In the genomic region with DNA sequence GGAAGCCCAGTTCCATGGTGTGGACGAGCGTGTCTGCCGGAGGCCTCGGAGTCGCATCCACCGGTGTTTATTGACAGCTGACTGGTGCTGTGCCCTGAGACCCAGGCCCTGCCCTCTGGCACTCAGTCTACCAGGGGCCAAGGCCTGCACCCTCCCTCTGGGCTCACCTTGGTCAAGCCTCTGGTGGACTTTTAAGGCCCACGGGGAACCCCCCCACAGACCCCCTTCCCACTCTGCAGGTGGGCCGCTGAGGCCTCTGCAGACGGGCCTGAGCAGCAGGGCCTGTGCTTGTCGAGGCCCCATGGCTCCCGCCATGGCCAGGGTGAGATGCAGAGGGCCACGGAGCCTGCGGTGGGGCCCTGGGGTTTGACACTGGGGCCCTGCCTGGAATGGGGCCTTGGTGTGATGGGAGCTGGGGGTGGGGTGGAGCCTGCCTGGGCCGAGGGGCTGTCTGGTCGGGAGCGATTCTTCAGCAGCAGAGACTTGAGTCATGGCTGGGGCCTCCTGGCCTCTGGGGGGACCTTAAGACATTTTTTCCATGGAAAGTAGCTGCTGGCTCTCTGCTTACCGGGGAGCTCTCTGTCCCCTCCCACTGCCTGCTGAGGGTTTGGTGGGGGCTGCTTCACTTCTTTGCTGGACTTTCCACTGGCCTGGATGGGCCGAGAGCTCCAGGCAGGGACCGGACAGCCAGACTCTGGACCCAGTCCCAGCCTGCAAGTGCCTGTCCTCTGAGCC, we compare ENCODE assay signal across 11 cellular contexts.
DNase-seq lines count a peak whose midpoint lies in the region; ATAC-seq and TF ChIP-seq lines count a peak whose summit lies in the region.
"Had no signal": no experiment of that assay in that cellular context is flagged by ENCODE, and none has a peak within 500 bp of the region (broad histone marks: within the 10 kb centered on the region; RNA-seq: fewer than 3 reads in every experiment).

No MANE protein-coding gene starts in this region.

- intact Hi-C loops in CD4-positive, alpha-beta T cell (cut with DNase I, micrococcal nuclease), result loop anchor here in 1 of 2 experiments (5.0 to 10.0 kb wide), 2 partner anchors 433 to 1039 kb away; a partner anchor contains a TSS
- intact Hi-C loops in ascending aorta (cut with DNase I), result loop anchor here (5.0 kb wide), 3 partner anchors 89 to 249 kb away; no protein-coding TSS in a partner anchor
- intact Hi-C loops in left ventricle myocardium superior (cut with micrococcal nuclease), result no loop called here

- DNase-seq in CD4-positive, alpha-beta T cell, result no peak
- no peak for DNase-seq in ascending aorta (ENCODE audit: low spot score in 2 of 2)
- DNase-seq in left ventricle myocardium superior, result no peak
- peak; percentile 44 for DNase-seq in smooth muscle cell (lab: John Stamatoyannopoulos, UW; ENCODE audit: unreplicated experiment)
- DNase-seq in glomerular visceral epithelial cell (ENCODE audit: extremely low spot score), result no peak
- DNase-seq in amniotic stem cell (lab: John Stamatoyannopoulos, UW), result no peak
- DNase-seq: NCI-H526; stimulated activated CD4-positive, alpha-beta T cell treated with anti-CD3 and anti-CD28 coated beads, Interleukin-12 subunit alpha, Interleukin-12 subunit beta, amount 100 ng/mL, for 4 hours had no signal

- peak overlapping the region; percentile 93 for H3K9ac ChIP-seq in smooth muscle cell (ENCODE audit: low read depth)

- peaks cover 7% of the 10 kb centered on the region for H3K4me1 Mint-ChIP-seq in CD4-positive, alpha-beta T cell (ENCODE audit: low read depth)

- POLR2A ChIA-PET in CD4-positive, alpha-beta T cell (lab: Charles Lee), result no interaction called here

- H3K4me3 Mint-ChIP-seq in CD4-positive, alpha-beta T cell, result no peak overlapping the region
- H3K4me3 Mint-ChIP-seq: brain had no signal

- no peak overlapping the region for H3K27ac ChIP-seq in CD4-positive, alpha-beta T cell (ENCODE audit: low read depth, low read length)
- H3K27ac ChIP-seq in ascending aorta (peak overlapping the region; percentile 86 to 97), smooth muscle cell (ENCODE audit: low read depth) (peak overlapping the region; percentile 100)

- H3F3A ChIP-seq in smooth muscle cell (ENCODE audit: low read depth), result peaks cover 12% of the 10 kb centered on the region

- ATAC-seq in CD4-positive, alpha-beta T cell (ENCODE audit: poor library complexity), result no peak
- ATAC-seq in left ventricle myocardium superior (peak; percentile 23), GM18907 (IDR thresholded peaks at IDR 0.05; ENCODE audit: unreplicated experiment) (no peak), HG03095 (IDR thresholded peaks at IDR 0.05; ENCODE audit: unreplicated experiment) (no peak)

- H3K27me3 Mint-ChIP-seq in CD4-positive, alpha-beta T cell, result no peaks in the 10 kb centered on the region

- H2AFZ ChIP-seq in smooth muscle cell (ENCODE audit: low read depth), result no peak overlapping the region

- CTCF ChIA-PET in CD4-positive, alpha-beta T cell (lab: Charles Lee), result interaction anchor here (0.8 to 1.7 kb wide), 3 partner anchors 9 to 288 kb away, joined by 3 to 4 read pairs (median 3); no protein-coding TSS in a partner anchor

- H3K4me2 ChIP-seq in smooth muscle cell, result peak overlapping the region; percentile 56

- H3K36me3 Mint-ChIP-seq in CD4-positive, alpha-beta T cell (ENCODE audit: low read depth), result no peaks in the 10 kb centered on the region
- H3K36me3 Mint-ChIP-seq: brain had no signal

- no peak for TF ChIP-seq CTCF in CD4-positive, alpha-beta T cell (IDR thresholded peaks at IDR 0.05)
- TF ChIP-seq CTCF in ascending aorta (IDR thresholded peaks at IDR 0.05) (no peak), smooth muscle cell (IDR thresholded peaks at IDR 0.05; ENCODE audit: borderline replicate concordance, insufficient read depth, poor library complexity, severe bottlenecking) (no peak)

- no peak overlapping the region for H3K4me3 ChIP-seq in ascending aorta
- H3K4me3 ChIP-seq in smooth muscle cell, result peak overlapping the region; percentile 25

- no peaks in the 10 kb centered on the region for H3K27me3 ChIP-seq in CD4-positive, alpha-beta T cell (ENCODE audit: control insufficient read depth, insufficient read depth, low read length)
- H3K27me3 ChIP-seq in ascending aorta (no peaks in the 10 kb centered on the region), smooth muscle cell (ENCODE audit: low read depth) (no peaks in the 10 kb centered on the region)

- no peaks in the 10 kb centered on the region for H3K36me3 ChIP-seq in ascending aorta
- no peaks in the 10 kb centered on the region for H3K36me3 ChIP-seq in smooth muscle cell (ENCODE audit: low read depth)

- H3K79me2 ChIP-seq in smooth muscle cell (ENCODE audit: low read depth), result peaks cover 25% of the 10 kb centered on the region

- peaks cover 4 to 32% of the 10 kb centered on the region in 2 donors for H3K4me1 ChIP-seq in ascending aorta
- H3K4me1 ChIP-seq in smooth muscle cell (ENCODE audit: low read depth), result peaks cover 11% of the 10 kb centered on the region

- 43% methylated on average over 19 of the region's 19 CpGs for WGBS in smooth muscle cell (ENCODE audit: low lambda C conversion rate)

- H3K9me3 Mint-ChIP-seq in CD4-positive, alpha-beta T cell, result no peaks in the 10 kb centered on the region

- no peaks in the 10 kb centered on the region for H4K20me1 ChIP-seq in smooth muscle cell (ENCODE audit: low read depth)

- no peaks in the 10 kb centered on the region for H3K9me3 ChIP-seq in CD4-positive, alpha-beta T cell (ENCODE audit: control insufficient read depth, low read length)
- no peaks in the 10 kb centered on the region for H3K9me3 ChIP-seq in ascending aorta
- no peaks in the 10 kb centered on the region for H3K9me3 ChIP-seq in smooth muscle cell (replicated peaks; ENCODE audit: low read depth)

- peak overlapping the region; percentile 91 for H3K27ac Mint-ChIP-seq in CD4-positive, alpha-beta T cell
